ENCODE assay signal across 9 cellular contexts in the genomic region with DNA sequence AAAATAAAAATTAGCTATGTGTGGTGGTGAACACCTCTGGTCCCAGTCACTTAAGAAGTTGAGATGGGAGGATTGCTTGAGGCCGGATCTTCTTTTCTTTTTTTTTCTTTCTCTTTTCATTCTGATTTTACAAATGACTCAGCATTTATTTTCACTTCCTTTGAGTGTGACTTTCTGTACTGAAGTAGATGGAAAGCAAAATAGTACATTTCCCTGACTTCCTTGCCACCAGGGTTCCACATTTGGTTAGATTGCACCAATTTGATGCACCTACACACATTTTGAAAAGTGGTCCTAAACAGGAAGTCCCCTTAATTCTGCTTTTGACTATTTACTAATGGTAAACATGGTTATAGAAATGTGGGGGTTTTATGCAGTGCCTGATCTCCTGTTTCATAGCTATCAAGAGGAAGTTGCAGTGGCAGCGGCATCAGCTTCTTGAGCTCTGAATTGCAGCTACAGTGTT. TPM values are rescaled to one million over a fixed set of nuclear protein-coding genes. Genes with fewer than 3 reads are reported as not detected.
DNase-seq lines count a peak whose midpoint lies in the region; ATAC-seq and TF ChIP-seq lines count a peak whose summit lies in the region.
"Had no signal": no experiment of that assay in that cellular context is flagged by ENCODE, and none has a peak within 500 bp of the region (broad histone marks: within the 10 kb centered on the region; RNA-seq: fewer than 3 reads in every experiment).

No MANE protein-coding gene starts in this region.

- in situ Hi-C loops in ACHN (cut with HindIII; ENCODE audit: low pct_ligation_motif_present, low pct_unique_long_range_greater_than_20kb, low sequenced_read_pairs): no loop called here

- H3K36me3 ChIP-seq in prostate gland: no peaks in the 10 kb centered on the region

- TF ChIP-seq CTCF in fibroblast of mammary gland (conservative IDR thresholded peaks at IDR 0.05; ENCODE audit: control insufficient read depth, insufficient read depth, low read depth, low read length): no peak
- no peak for TF ChIP-seq CTCF in prostate gland (IDR thresholded peaks at IDR 0.05)

- no peak for TF ChIP-seq POLR2A in prostate gland (IDR thresholded peaks at IDR 0.05)

- no peak overlapping the region for H3K27ac ChIP-seq in prostate gland

- H3K9me3 ChIP-seq in prostate gland: no peaks in the 10 kb centered on the region

- ATAC-seq in GM18868 (IDR thresholded peaks at IDR 0.05; ENCODE audit: unreplicated experiment) (peak; percentile 93), HG02588 (IDR thresholded peaks at IDR 0.05; ENCODE audit: unreplicated experiment) (peak; percentile 92)

- no peaks in the 10 kb centered on the region for H3K27me3 ChIP-seq in prostate gland (replicated peaks; ENCODE audit: insufficient read depth)

- no peak overlapping the region for H3K4me3 ChIP-seq in fibroblast of mammary gland (ENCODE audit: control insufficient read depth, low read depth, low read length)
- H3K4me3 ChIP-seq in prostate gland: no peak overlapping the region

- peak; percentile 76 for DNase-seq in MV-4-11 (lab: John Stamatoyannopoulos, UW)
- peak; percentile 8 for DNase-seq in fibroblast of mammary gland (ENCODE audit: low read depth)
- no peak for DNase-seq in putamen (ENCODE audit: low spot score)
- DNase-seq in ACHN: no peak
- no peak for DNase-seq in prostate gland (ENCODE audit: low spot score)
- no peak for DNase-seq in iPS-NIHi11 (ENCODE audit: low spot score)

- H3K4me1 ChIP-seq in prostate gland (replicated peaks): no peaks in the 10 kb centered on the region

- intact Hi-C loops in prostate gland (cut with DNase I): no loop called here

- WGBS in prostate gland: 87% methylated on average over 2 of the region's 2 CpGs

RNA-seq across cellular contexts. Expression of gene LEMD3, which starts 13.0 kb away (rescaled TPM):
- total RNA-seq in prostate gland: 100 to 1,000 TPM in 1 of 2 donors, 10 to 100 TPM in 1; 55.6 to 102 TPM

RNA-seq across cellular contexts. Expression of gene WIF1, which starts 35.3 kb away (rescaled TPM):
- 10 to 100 TPM in 1 of 2 donors, 1 to 10 TPM in 1; 6.8 to 45.8 TPM for total RNA-seq in prostate gland
- total RNA-seq: T-helper 1 cell treated with Interleukin-12 subunit alpha and Interleukin-12 subunit beta and Interleukin-4 antibody, amounts not matched to agents 30 ng/mL and 1 ng/mL, for 36 hours had no signal

Comparison
In these comparisons a context has a peak if more than half of its experiments do, and no peak if none do; other contexts are left out.
1. DNase-seq: peak in MV-4-11 (single experiment) and fibroblast of mammary gland (single experiment); none in putamen (single experiment), ACHN (single experiment), prostate gland (single experiment) and iPS-NIHi11 (single experiment).